17 cellular contexts compared by ENCODE assay signal in genomic region chr17:82277851-82278250, GRCh38. TPM values are rescaled to one million over a fixed set of nuclear protein-coding genes. Genes with fewer than 3 reads are reported as not detected.
"Had no signal": no experiment of that assay in that cellular context is flagged by ENCODE, and none has a peak within 500 bp of the region (broad histone marks: within the 10 kb centered on the region; RNA-seq: fewer than 3 reads in every experiment).

No MANE protein-coding gene starts in this region.

- ATAC-seq: activated CD4-positive, alpha-beta T cell treated with anti-CD3 and anti-CD28 coated beads for 36 hours; sciatic nerve; stimulated activated effector memory CD8-positive, alpha-beta T cell treated with anti-CD3 and anti-CD28 coated beads, Interleukin-12 subunit alpha, Interleukin-12 subunit beta, amount 100 ng/mL, for 72 hours had no signal

- H3K27me3 ChIP-seq: colonic mucosa, esophagus squamous epithelium, thyroid gland, uterus had no signal

- H3K36me3 ChIP-seq: colonic mucosa, esophagus squamous epithelium, thyroid gland, uterus had no signal

- H3K27ac ChIP-seq: colonic mucosa, esophagus squamous epithelium, thyroid gland, uterus, WERI-Rb-1 had no signal

- H3K9me3 ChIP-seq: colonic mucosa, esophagus squamous epithelium, thyroid gland, uterus had no signal

- DNase-seq: activated CD4-positive, alpha-beta memory T cell treated with anti-CD3 and anti-CD28 coated beads, Interleukin-2, amount 10 ng/mL, durations not matched to agents 7 days and 5 days; activated CD4-positive, alpha-beta T cell treated with anti-CD3 and anti-CD28 coated beads for 36 hours; activated naive CD4-positive, alpha-beta T cell treated with anti-CD3 and anti-CD28 coated beads, Interleukin-2, amount 10 ng/mL, durations not matched to agents 7 days and 5 days; activated T-cell treated with anti-CD3 and anti-CD28 coated beads, Interleukin-2, amount 50 U/mL, for 24 hours; colonic mucosa; effector CD4-positive, alpha-beta T cell; esophagus squamous epithelium; stimulated activated CD4-positive, alpha-beta T cell treated with anti-CD3 and anti-CD28 coated beads, Interleukin-1b, Interleukin-23, amount 100 ng/mL, for 48 hours; thyroid gland; uterus; WERI-Rb-1 had no signal

- H3K4me3 ChIP-seq: colonic mucosa, esophagus squamous epithelium, thyroid gland, uterus had no signal

RNA-seq across cellular contexts. Expression of gene CD7, which starts 39.6 kb away (rescaled TPM):
- total RNA-seq: endothelial cell of umbilical vein, fibroblast of villous mesenchyme, kidney epithelial cell, pulmonary artery endothelial cell had no signal
- polyA plus RNA-seq: endothelial cell of umbilical vein had no signal

RNA-seq across cellular contexts. Expression of gene SECTM1, which starts 55.7 kb away (rescaled TPM):
- total RNA-seq: kidney epithelial cell had no signal
